12 cellular contexts compared by ENCODE assay signal in the genomic region with DNA sequence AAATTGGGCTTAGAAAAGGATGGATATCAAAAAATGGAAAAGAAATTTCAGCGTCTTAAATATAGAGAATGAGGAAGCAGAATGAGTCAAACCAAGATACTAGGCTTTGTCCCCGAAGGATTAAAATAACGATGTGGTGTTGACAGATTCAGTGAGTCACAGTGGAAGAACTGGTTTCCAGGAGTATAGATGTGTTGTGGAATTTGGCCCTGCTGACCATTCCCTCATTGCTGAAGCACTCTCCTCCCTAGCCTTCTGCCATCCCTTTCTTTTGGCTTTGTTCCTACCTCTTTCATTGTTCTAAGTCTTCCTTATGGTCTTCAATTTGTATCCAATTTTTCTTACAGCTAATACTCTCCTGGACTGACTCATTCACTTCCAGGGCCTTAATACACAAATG. TPM values are rescaled to one million over a fixed set of nuclear protein-coding genes. Genes with fewer than 3 reads are reported as not detected.
DNase-seq lines count a peak whose midpoint lies in the region; ATAC-seq, FAIRE-seq and TF ChIP-seq lines count a peak whose summit lies in the region.
"Had no signal": no experiment of that assay in that cellular context is flagged by ENCODE, and none has a peak within 500 bp of the region (broad histone marks: within the 10 kb centered on the region; RNA-seq: fewer than 3 reads in every experiment).

No MANE protein-coding gene starts in this region.

- no peak for TF ChIP-seq RAD21 in A549 (conservative IDR thresholded peaks at IDR 0.05 in 1 of 2, IDR thresholded peaks at IDR 0.05 in 1 of 2)
- TF ChIP-seq RAD21 in IMR-90 (IDR thresholded peaks at IDR 0.05; ENCODE audit: low read length) = no peak

- no peaks in the 10 kb centered on the region for H3K9me1 ChIP-seq in IMR-90 (ENCODE audit: insufficient read depth, low read length)

- H4K5ac ChIP-seq in IMR-90 (ENCODE audit: low read depth, low read length) = no peak overlapping the region

- in situ Hi-C loops in IMR-90 (cut with MboI; ENCODE audit: low sequenced_read_pairs) (no loop called here), mammary epithelial cell (cut with MboI; ENCODE audit: low sequenced_read_pairs in 2 of 2) (no loop called here)

- H2BK120ac ChIP-seq in IMR-90 (ENCODE audit: low read depth, low read length) = no peak overlapping the region

- no peak overlapping the region for H3K23ac ChIP-seq in IMR-90 (ENCODE audit: low read depth, low read length)

- no peak overlapping the region for H3K56ac ChIP-seq in IMR-90 (ENCODE audit: extremely low read depth, insufficient read depth, low read length)

- TF ChIP-seq POLR2A in A549 (IDR thresholded peaks at IDR 0.05; ENCODE audit: low read length) (no peak), IMR-90 (IDR thresholded peaks at IDR 0.05; ENCODE audit: low read depth, low read length) (no peak), spleen (IDR thresholded peaks at IDR 0.05) (no peak)

- H4K8ac ChIP-seq in IMR-90 (ENCODE audit: low read depth in 2 of 2, low read length in 2 of 2) = no peak overlapping the region

- peaks cover 5% of the 10 kb centered on the region; the same call in 2 of the 3 replicates for H3K4me1 ChIP-seq in A549
- no peaks in the 10 kb centered on the region for H3K4me1 ChIP-seq in IMR-90 (ENCODE audit: control insufficient read depth, insufficient read depth, low read length)
- peaks cover 9% of the 10 kb centered on the region for H3K4me1 ChIP-seq in mammary epithelial cell (ENCODE audit: insufficient read depth, low read length)
- no peaks in the 10 kb centered on the region for H3K4me1 ChIP-seq in spleen

- no peak overlapping the region for H3K9ac ChIP-seq in IMR-90 (ENCODE audit: low read depth, low read length)
- no peak overlapping the region for H3K9ac ChIP-seq in mammary epithelial cell (ENCODE audit: insufficient read depth, low read length)

- CTCF ChIA-PET in A549 (lab: Yijun Ruan, JAX) (no interaction called here), IMR-90 (lab: Yijun Ruan, JAX) (no interaction called here), mammary epithelial cell (lab: Charles Lee; ENCODE audit: low non-redundant PET) (no interaction called here)

- H3K36me3 ChIP-seq in IMR-90 (ENCODE audit: control insufficient read depth, insufficient read depth, low read length) (no peaks in the 10 kb centered on the region), mammary epithelial cell (ENCODE audit: insufficient read depth, low read length) (no peaks in the 10 kb centered on the region), spleen (no peaks in the 10 kb centered on the region)

- H3K4me3 ChIP-seq in A549 (no peak overlapping the region), IMR-90 (ENCODE audit: insufficient read depth, low read depth, low read length) (no peak overlapping the region), mammary epithelial cell (replicated peaks in 1 of 3; ENCODE audit: insufficient read depth in 1 of 3, low read depth in 2 of 3, low read length in 3 of 3) (no peak overlapping the region), spleen (no peak overlapping the region)

- FAIRE-seq in A549 (lab: Jason Lieb, UNC) = no peak

- 0% methylated on average over 3 of the region's 3 CpGs for WGBS in A549 (ENCODE audit: missing lambda C conversion rate)
- 0% methylated on average over 1 of the region's 3 CpGs; no CpG with 5 or more reads in 1 of the 2 experiments for WGBS in IMR-90 (ENCODE audit: extremely low coverage in 2 of 2, insufficient read length in 1 of 2), 2 experiments
- 3% methylated on average over 3 of the region's 3 CpGs for WGBS in mammary epithelial cell (ENCODE audit: low coverage, missing lambda C conversion rate)
- 70 to 93% (median 84%) methylated on average over 3 of the region's 3 CpGs for WGBS in spleen, 5 donors

- no peak overlapping the region for H3K14ac ChIP-seq in IMR-90 (replicated peaks; ENCODE audit: low read depth, low read length)

- DNase-seq in A549 (ENCODE audit: low read depth in 1 of 2, low spot score in 1 of 2) (peak; percentile 19 to 66), IMR-90 (peak; percentile 97), mammary epithelial cell (peak; percentile 93), left colon (no peak), spleen (no peak), NCI-H510A treated with DMSO at 0.1 percent for 48 hours (lab: John Stamatoyannopoulos, UW) (no peak), SHP77 treated with DMSO at 0.1 percent for 48 hours (lab: John Stamatoyannopoulos, UW) (no peak)
- DNase-seq: glutamatergic neuron; NCI-H1436 treated with DMSO at 0.1 percent for 48 hours; stimulated activated naive CD4-positive, alpha-beta T cell had no signal

- TF ChIP-seq CTCF in A549 (IDR thresholded peaks at IDR 0.05) (no peak), IMR-90 (conservative IDR thresholded peaks at IDR 0.05; ENCODE audit: low read depth, low read length) (no peak), mammary epithelial cell (conservative IDR thresholded peaks at IDR 0.05 in 1 of 2, IDR thresholded peaks at IDR 0.05 in 1 of 2; ENCODE audit: extremely low read depth in 1 of 2, insufficient read depth in 1 of 2, low read depth in 1 of 2, low read length in 2 of 2) (no peak), spleen (IDR thresholded peaks at IDR 0.05 in 8 of 11, conservative IDR thresholded peaks at IDR 0.05 in 3 of 11) (no peak)

- no peaks in the 10 kb centered on the region for H3K79me2 ChIP-seq in mammary epithelial cell (ENCODE audit: insufficient read depth, low read length)

- peak overlapping the region in 1 of 2 experiments; percentile 12; a peak in 1 of 6 replicates for H3K27ac ChIP-seq in A549
- no peak overlapping the region for H3K27ac ChIP-seq in IMR-90 (ENCODE audit: insufficient read depth, low read length)
- H3K27ac ChIP-seq in mammary epithelial cell (ENCODE audit: insufficient read depth, low read depth, low read length) = no peak overlapping the region
- H3K27ac ChIP-seq in spleen = no peak overlapping the region

- dilution Hi-C loops in IMR-90 (cut with HindIII; ENCODE audit: low sequenced_read_pairs, unreplicated experiment) = no loop called here
- dilution Hi-C loops in mammary epithelial cell (cut with HindIII; ENCODE audit: low sequenced_read_pairs) = no loop called here

- H3K4ac ChIP-seq in IMR-90 (ENCODE audit: low read depth, low read length) = no peak overlapping the region

- H4K91ac ChIP-seq in IMR-90 (ENCODE audit: insufficient read depth, low read depth, low read length) = no peak overlapping the region

- intact Hi-C loops in IMR-90 (cut with micrococcal nuclease) = no loop called here
- intact Hi-C loops in mammary epithelial cell (cut with micrococcal nuclease) = loop anchor here (2.0 kb wide), 1 partner anchor 22 kb away; a partner anchor contains a TSS
- intact Hi-C loops in left colon (cut with DNase I, micrococcal nuclease) = no loop called here
- intact Hi-C loops in spleen (cut with DNase I; ENCODE audit: low total_unique reads) = no loop called here

- H3K27me3 ChIP-seq in IMR-90 (ENCODE audit: control insufficient read depth, insufficient read depth, low read length) (no peaks in the 10 kb centered on the region; the same call in 1 of the 2 replicates), mammary epithelial cell (ENCODE audit: insufficient read depth, low read length) (no peaks in the 10 kb centered on the region), spleen (replicated peaks in 1 of 7) (no peaks in the 10 kb centered on the region)

- no peak for TF ChIP-seq EP300 in A549 (IDR thresholded peaks at IDR 0.05)

- H3K9me3 ChIP-seq in A549 (0 out of 3 replicates have a peak, but pooled peaks cover 4% of the 10 kb centered on the region), IMR-90 (ENCODE audit: control insufficient read depth, insufficient read depth, low read length) (no peaks in the 10 kb centered on the region), mammary epithelial cell (replicated peaks; ENCODE audit: insufficient read depth, low read length) (no peaks in the 10 kb centered on the region), spleen (peaks cover 0 to 19% (median 14%) of the 10 kb centered on the region in 8 donors)

- no peaks in the 10 kb centered on the region for H3K79me1 ChIP-seq in IMR-90 (ENCODE audit: low read depth in 1 of 2, low read length in 2 of 2)

- H4K20me1 ChIP-seq in IMR-90 (ENCODE audit: insufficient read depth, low read length) (no peaks in the 10 kb centered on the region), mammary epithelial cell (ENCODE audit: insufficient read depth, low read length) (no peaks in the 10 kb centered on the region)

- H2AFZ ChIP-seq in IMR-90 (replicated peaks; ENCODE audit: low read length, poor library complexity) (no peak overlapping the region), mammary epithelial cell (ENCODE audit: low read depth, low read length) (no peak overlapping the region)

- H2BK5ac ChIP-seq in IMR-90 (ENCODE audit: low read depth, low read length, poor library complexity, severe bottlenecking) = no peak overlapping the region

- BruUV-seq in IMR-90 (replicated peaks; lab: Mats Ljungman, UMichigan) (no TSS peak), mammary epithelial cell (replicated peaks; lab: Mats Ljungman, UMichigan) (no TSS peak)

- H3K4me2 ChIP-seq in A549 (peak overlapping the region; percentile 27), IMR-90 (ENCODE audit: low read depth, low read length) (no peak overlapping the region), mammary epithelial cell (ENCODE audit: insufficient read depth, low read depth, low read length) (no peak overlapping the region)

- POLR2A ChIA-PET in A549 (lab: Yijun Ruan, JAX) = no interaction called here
- POLR2A ChIA-PET in IMR-90 (lab: Charles Lee; ENCODE audit: unreplicated experiment) = interaction anchor here (0.7 kb wide), 1 partner anchor 14 kb away, joined by 3 read pairs; no protein-coding TSS in a partner anchor

- no peak overlapping the region for H2BK15ac ChIP-seq in IMR-90 (ENCODE audit: low read depth, low read length)

- H3K18ac ChIP-seq in IMR-90 (ENCODE audit: low read depth, low read length) = no peak overlapping the region

- no peak overlapping the region for H2AK9ac ChIP-seq in IMR-90 (replicated peaks; ENCODE audit: low read depth, low read length, poor library complexity)

- no peak overlapping the region for H2AK5ac ChIP-seq in IMR-90 (ENCODE audit: low read depth, low read length)

- H2BK20ac ChIP-seq in IMR-90 (ENCODE audit: low read depth, low read length) = no peak overlapping the region

- ATAC-seq in A549 (peak; percentile 90 to 93), IMR-90 (ENCODE audit: low read depth) (peak; percentile 97), left colon (peak; percentile 99), HG03565 (IDR thresholded peaks at IDR 0.05; ENCODE audit: unreplicated experiment) (no peak)
- ATAC-seq: activated T-helper 17 cell treated with anti-CD3 and anti-CD28 coated beads, Interleukin-2, amount 50 U/mL, for 72 hours had no signal

RNA-seq across cellular contexts. Expression of a gene that starts 23.1 kb away (rescaled TPM):
- polyA plus RNA-seq in A549 (2011; rRNA removed) (32.2 and 33.5 TPM in 2 replicates), A549 (2017; fragmentation: RNase III; extraction: RNeasy Plus Mini Kit Qiagen cat#74134 plus additional on column Dnase treatment) (14.5 to 18.1 TPM (median 15.3 TPM) in 3 replicates), IMR-90 (2012; rRNA removed) (7.2 and 9.3 TPM in 2 replicates), mammary epithelial cell (14.4 TPM), spleen (1 to 10 TPM; 9.3 to 9.9 (median 9.4) TPM)
- 3.9 and 4.7 TPM in 2 replicates for polyA plus RNA-seq in A549 (2012; cell fraction: cytosol; rRNA removed)
- 1.9 and 3.2 TPM in 2 replicates for polyA plus RNA-seq in A549 (2012; cell fraction: nucleus; rRNA removed)
- 34.9 and 40.2 TPM in 2 replicates for polyA minus RNA-seq in A549 (2011; rRNA and poly(A)+ RNA removed)
- total RNA-seq in IMR-90 (2012; rRNA removed) (23.3 and 30.8 TPM in 2 replicates), mammary epithelial cell (10 to 100 TPM; 43.0 to 54.2 TPM), left colon (10 to 100 TPM; 33.8 to 38.9 TPM), spleen (10 to 100 TPM; 46.0 to 62.2 (median 59.0) TPM)
- 1.8 and 2.7 TPM in 2 replicates for polyA plus RNA-seq in IMR-90 (2012; cell fraction: cytosol; rRNA removed)
- 1.2 and 16.3 TPM in 2 replicates for polyA plus RNA-seq in IMR-90 (2012; cell fraction: nucleus; rRNA removed; ENCODE audit: low replicate concordance)
- polyA minus RNA-seq in mammary epithelial cell = 42.8 TPM

Comparison
In these comparisons a context has a peak if more than half of its experiments do, and no peak if none do; other contexts are left out.
1. DNase-seq: peak in A549 (2 of 2), IMR-90 (single experiment) and mammary epithelial cell (single experiment); none in left colon (0 of 2), spleen (single experiment), NCI-H510A treated with DMSO at 0.1 percent for 48 hours (single experiment) and SHP77 treated with DMSO at 0.1 percent for 48 hours (single experiment).